ENCODE assay signal across 8 cellular contexts in the genomic region with DNA sequence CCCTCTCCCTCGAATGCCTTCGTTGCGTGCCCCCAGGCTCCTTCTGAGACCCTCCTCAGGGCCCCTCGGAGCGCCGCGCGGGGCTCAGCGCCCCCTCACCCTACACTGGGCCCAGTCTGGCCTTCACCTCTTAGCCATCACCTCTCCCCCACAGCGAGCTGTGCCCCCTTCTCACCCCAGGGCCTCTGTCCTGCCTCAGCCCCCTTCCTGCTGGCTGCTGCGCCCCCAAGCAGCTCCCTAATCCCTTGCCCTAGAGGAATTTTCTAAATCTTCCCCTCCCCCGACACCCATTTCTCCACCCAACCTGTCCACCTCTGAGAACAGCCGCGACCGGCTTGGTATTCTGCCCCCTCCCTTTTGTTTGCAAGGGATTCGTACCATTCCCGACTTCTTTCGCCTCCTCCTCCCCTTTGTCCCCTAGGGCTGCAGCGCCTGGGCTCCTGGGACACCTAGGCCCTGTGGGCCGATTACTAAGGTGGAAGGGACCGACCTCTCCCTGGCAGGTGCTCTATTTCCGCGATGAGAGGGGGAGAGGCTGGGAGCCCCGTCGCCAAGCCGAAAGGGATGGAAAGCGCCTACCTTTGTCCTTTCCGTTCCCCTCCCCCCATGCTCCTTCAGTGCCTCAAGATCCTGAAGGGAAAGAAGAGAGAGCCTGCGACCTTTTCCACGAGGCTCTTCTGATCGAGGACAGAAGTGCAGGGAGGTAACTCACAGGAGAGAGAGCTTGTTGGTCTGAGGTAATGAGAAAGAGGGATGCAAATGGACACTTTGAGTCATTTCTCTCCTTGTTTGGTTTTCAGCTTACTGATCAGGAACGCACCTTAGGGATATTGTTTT. TPM values are rescaled to one million over a fixed set of nuclear protein-coding genes. Genes with fewer than 3 reads are reported as not detected.
A peak's percentile ranks its signal among the peaks of the same experiment; 100 is the strongest.
DNase-seq lines count a peak whose midpoint lies in the region; ATAC-seq, FAIRE-seq and TF ChIP-seq lines count a peak whose summit lies in the region.

No MANE protein-coding gene starts in this region.

- no peak for TF ChIP-seq POLR2A in lower leg skin (IDR thresholded peaks at IDR 0.05)

- peaks cover 14% of the 10 kb centered on the region for H3K27me3 Mint-ChIP-seq in activated T-cell treated with anti-CD3 and anti-CD28 coated beads, Interleukin-2, amount 50 U/mL, for 72 hours (ENCODE audit: low read depth)

- H3K9me2 ChIP-seq in PC-3 (replicated peaks; ENCODE audit: low read length) = no peaks in the 10 kb centered on the region

- intact Hi-C loops in PC-3 (cut with micrococcal nuclease) (no loop called here), pancreas (cut with DNase I) (no loop called here), lower leg skin (cut with DNase I; ENCODE audit: low total_unique reads) (no loop called here)

- H3K27me3 ChIP-seq in PC-3 (ENCODE audit: low read length) (no peaks in the 10 kb centered on the region), pancreas (no peaks in the 10 kb centered on the region)

- peaks cover 48% of the 10 kb centered on the region for H3K4me1 Mint-ChIP-seq in activated T-cell treated with anti-CD3 and anti-CD28 coated beads, Interleukin-2, amount 50 U/mL, for 72 hours (ENCODE audit: low read depth)

- DNase-seq in activated T-cell treated with anti-CD3 and anti-CD28 coated beads, Interleukin-2, amount 50 U/mL, for 72 hours = peak; percentile 8 to 10
- no peak for DNase-seq in activated T-cell treated with anti-CD3 and anti-CD28 coated beads, Interleukin-2, amount 50 U/mL, for 1 hour
- DNase-seq in PC-3 = peak; percentile 46
- no peak for DNase-seq in epithelial cell of prostate (ENCODE audit: low read depth, low spot score)
- peak in 4 of 6 donors; percentile 28 to 59 (median 54) for DNase-seq in pancreas
- DNase-seq in lower leg skin (ENCODE audit: low spot score in 2 of 2) = no peak
- no peak for DNase-seq in KG1 (lab: John Stamatoyannopoulos, UW)

- H3F3A ChIP-seq in PC-3 (ENCODE audit: low read length, unreplicated experiment) = no peaks in the 10 kb centered on the region

- H3K4me1 ChIP-seq in PC-3 (ENCODE audit: insufficient read depth, low read length) (peaks cover 33% of the 10 kb centered on the region), pancreas (peaks cover 0 to 8% (median 0%) of the 10 kb centered on the region in 3 donors)

- H3K9me3 Mint-ChIP-seq in activated T-cell treated with anti-CD3 and anti-CD28 coated beads, Interleukin-2, amount 50 U/mL, for 72 hours = no peaks in the 10 kb centered on the region

- ATAC-seq in activated T-cell treated with anti-CD3 and anti-CD28 coated beads, Interleukin-2, amount 50 U/mL, for 72 hours (replicated peaks in 1 of 2) = peak; percentile 13 to 23
- ATAC-seq in PC-3 (peak; percentile 5), pancreas (peak; percentile 16 to 26 (median 16)), HG03108 (IDR thresholded peaks at IDR 0.05; ENCODE audit: unreplicated experiment) (no peak)

- peaks cover 57% of the 10 kb centered on the region for H3K79me2 ChIP-seq in PC-3 (ENCODE audit: low read length)

- TF ChIP-seq CTCF in PC-3 (conservative IDR thresholded peaks at IDR 0.05; ENCODE audit: low read depth, low read length) (no peak), pancreas (IDR thresholded peaks at IDR 0.05) (no peak), lower leg skin (IDR thresholded peaks at IDR 0.05) (no peak)

- peak overlapping the region; percentile 85 for H2AFZ ChIP-seq in PC-3 (ENCODE audit: low read length)

- peaks cover 8% of the 10 kb centered on the region; the same call in 1 of the 2 replicates for H4K20me1 ChIP-seq in PC-3 (ENCODE audit: low read length)

- POLR2A ChIA-PET in PC-3 (lab: Charles Lee; ENCODE audit: unreplicated experiment) = interaction anchor here (1.0 kb wide), 1 partner anchor 21 kb away, joined by 4 read pairs; no protein-coding TSS in a partner anchor

- WGBS in pancreas, 2 donors = 4 to 44% methylated on average over 32 of the region's 32 CpGs
- WGBS in lower leg skin, 2 donors = 18 to 45% methylated on average over 32 of the region's 32 CpGs

- H3K9ac ChIP-seq in PC-3 (ENCODE audit: low read length) = peak overlapping the region; percentile 96

- H3K4me3 ChIP-seq in PC-3 (ENCODE audit: low read length) (peak overlapping the region; percentile 98), pancreas (peak overlapping the region; percentile 35 to 48 (median 44)), lower leg skin (ENCODE audit: low read depth, poor library complexity, severe bottlenecking) (no peak overlapping the region)

- H3K36me3 Mint-ChIP-seq in activated T-cell treated with anti-CD3 and anti-CD28 coated beads, Interleukin-2, amount 50 U/mL, for 72 hours (ENCODE audit: insufficient read depth in 2 of 2) = peaks cover 8 to 11% of the 10 kb centered on the region in 2 donors

- CTCF ChIA-PET in PC-3 (lab: Charles Lee) = interaction anchor here (0.6 to 1.0 kb wide), 4 partner anchors 32 to 279 kb away, joined by 3 to 4 read pairs (median 3); partner anchors contain the start of gene GDPD2

- no peak for FAIRE-seq in pancreas (lab: Jason Lieb, UNC)

- H3K36me3 ChIP-seq in PC-3 (ENCODE audit: low read depth, low read length) (no peaks in the 10 kb centered on the region; the same call in none of the 2 replicates), pancreas (no peaks in the 10 kb centered on the region)

- no peaks in the 10 kb centered on the region for H3K9me3 ChIP-seq in PC-3 (ENCODE audit: low read length)
- no peaks in the 10 kb centered on the region for H3K9me3 ChIP-seq in pancreas

- H3K27ac Mint-ChIP-seq in activated T-cell treated with anti-CD3 and anti-CD28 coated beads, Interleukin-2, amount 50 U/mL, for 72 hours = peak overlapping the region; percentile 62

- BruUV-seq in PC-3 (replicated peaks; lab: Mats Ljungman, UMichigan) = TSS peak; percentile 47

- peak overlapping the region; percentile 83 for H3K4me2 ChIP-seq in PC-3 (ENCODE audit: low read length)

- peak overlapping the region; percentile 93 for H3K4me3 Mint-ChIP-seq in activated T-cell treated with anti-CD3 and anti-CD28 coated beads, Interleukin-2, amount 50 U/mL, for 72 hours

- H3K27ac ChIP-seq in PC-3 (ENCODE audit: low read length) (peak overlapping the region; percentile 89), epithelial cell of prostate (peak overlapping the region; percentile 56), pancreas (peak overlapping the region; percentile 75 to 93 (median 85))

RNA-seq across cellular contexts. Expression of gene DLG3, which starts 10.9 kb away (rescaled TPM):
- 10 to 100 TPM; 43.8 to 48.9 TPM for total RNA-seq in activated T-cell treated with anti-CD3 and anti-CD28 coated beads, Interleukin-2, amount 50 U/mL, for 72 hours
- total RNA-seq in PC-3 (2014; rRNA removed) (26.4 and 32.7 TPM in 2 replicates), pancreas (10 to 100 TPM; 35.3 to 55.7 (median 47.1) TPM), lower leg skin (10 to 100 TPM; 26.1 to 40.2 (median 35.9) TPM)
- polyA plus RNA-seq in pancreas = 10 to 100 TPM; 18.7 to 19.0 TPM

RNA-seq across cellular contexts. Expression of gene GDPD2, which starts 32.5 kb away (rescaled TPM):
- total RNA-seq in activated T-cell treated with anti-CD3 and anti-CD28 coated beads, Interleukin-2, amount 50 U/mL, for 72 hours = under 1 TPM in 1 of 2 donors, not detected in 1; 0.12 TPM
- total RNA-seq in PC-3 (2014; rRNA removed) (0.04 TPM in 1 of 2 replicates, not detected in the other), pancreas (not detected), lower leg skin (10 to 100 TPM; 12.8 to 32.9 (median 22.8) TPM)
- polyA plus RNA-seq in pancreas = not detected

Comparison
In these comparisons a context has a peak if more than half of its experiments do, and no peak if none do; other contexts are left out.
1. DNase-seq: peak in activated T-cell treated with anti-CD3 and anti-CD28 coated beads, Interleukin-2, amount 50 U/mL, for 72 hours (2 of 2), PC-3 (single experiment) and pancreas (4 of 6); none in activated T-cell treated with anti-CD3 and anti-CD28 coated beads, Interleukin-2, amount 50 U/mL, for 1 hour (single experiment), epithelial cell of prostate (single experiment), lower leg skin (0 of 2) and KG1 (single experiment).
2. RNA of gene GDPD2, which starts 32.5 kb away (total RNA-seq): 12.8 to 32.9 TPM in lower leg skin; 0.12 TPM in activated T-cell treated with anti-CD3 and anti-CD28 coated beads, Interleukin-2, amount 50 U/mL, for 72 hours, 0.04 TPM in PC-3 and not detected in pancreas; every median in the first group is over 10 times any median in the second.
3. Peak in every context shown above with its lines, with median percentiles within 50 percentile points of each other: H3K27ac ChIP-seq.